23 cellular contexts compared by ENCODE assay signal in the genomic region with DNA sequence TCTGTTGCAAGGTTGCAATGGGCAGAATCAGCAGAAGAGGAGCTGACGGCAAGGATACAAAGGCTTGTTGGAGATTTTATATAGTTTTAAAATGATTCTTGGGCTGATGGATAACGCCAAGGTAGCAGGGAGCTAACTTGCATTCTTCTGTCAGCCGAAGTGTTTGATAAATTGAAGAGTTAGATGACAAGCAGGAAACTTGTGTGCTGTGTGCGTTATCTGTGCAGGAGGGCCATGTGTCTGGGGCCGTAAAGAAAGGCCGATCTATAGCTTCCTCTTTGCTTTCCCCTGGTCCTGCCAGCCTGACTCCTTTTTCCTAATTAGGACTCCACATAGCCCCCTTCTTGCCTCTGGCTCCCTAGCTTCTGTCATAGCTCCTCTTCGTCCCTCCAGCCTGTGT.
"Had no signal": no experiment of that assay in that cellular context is flagged by ENCODE, and none has a peak within 500 bp of the region (broad histone marks: within the 10 kb centered on the region; RNA-seq: fewer than 3 reads in every experiment).

No MANE protein-coding gene starts in this region.

- ATAC-seq: Panc1, PC-3, SK-N-SH treated with all-trans-retinoic acid at 6 μM for 48 hours had no signal

- DNase-seq: Karpas-422, KG1, MG63, NCI-H1092, NCI-H1105 treated with DMSO at 0.1 percent for 48 hours, NCI-H1417 treated with DMSO at 0.1 percent for 48 hours, NCI-H146, NCI-H1694 treated with DMSO at 0.1 percent for 48 hours, NCI-H1930, NCI-H2081, NCI-H2107, NCI-H2171, NCI-H226, NCI-H446, NCI-H510A, NCI-H524 treated with DMSO at 0.1 percent for 48 hours, NCI-H69, NCI-H774, PC-3, SHP77 had no signal

- H3K4me3 ChIP-seq: MG63 had no signal

- H3K9me3 ChIP-seq: MG63 had no signal

- H3K36me3 ChIP-seq: MG63 had no signal

- H3K27ac ChIP-seq: RWPE1 had no signal
